In genomic region chr3:46960801-46961200, GRCh38 we compare ENCODE assay signal across 8 cellular contexts. TPM values are rescaled to one million over a fixed set of nuclear protein-coding genes. Genes with fewer than 3 reads are reported as not detected.
DNase-seq lines count a peak whose midpoint lies in the region; ATAC-seq and TF ChIP-seq lines count a peak whose summit lies in the region.

No MANE protein-coding gene starts in this region.

- no peak for DNase-seq in activated naive CD4-positive, alpha-beta T cell treated with anti-CD3 and anti-CD28 coated beads for 36 hours
- no peak for DNase-seq in activated naive CD4-positive, alpha-beta T cell treated with anti-CD3 and anti-CD28 coated beads, Interleukin-2, amount 10 ng/mL, durations not matched to agents 7 days and 5 days
- DNase-seq in coronary artery (ENCODE audit: low spot score) (no peak), upper lobe of left lung (no peak), NCI-H2107 (lab: John Stamatoyannopoulos, UW) (no peak)
- DNase-seq in naive thymus-derived CD4-positive, alpha-beta T cell: no peak

- peaks cover 14% of the 10 kb centered on the region for H3K36me3 Mint-ChIP-seq in activated naive CD4-positive, alpha-beta T cell treated with anti-CD3 and anti-CD28 coated beads for 36 hours (ENCODE audit: low read depth)
- peaks cover 40% of the 10 kb centered on the region for H3K36me3 Mint-ChIP-seq in activated naive CD4-positive, alpha-beta T cell treated with anti-CD3 and anti-CD28 coated beads, Interleukin-2, amount 10 ng/mL, durations not matched to agents 7 days and 5 days
- peaks cover 3 to 18% (median 16%) of the 10 kb centered on the region in 5 donors for H3K36me3 Mint-ChIP-seq in naive thymus-derived CD4-positive, alpha-beta T cell

- H3K4me3 ChIP-seq in coronary artery: peak overlapping the region; percentile 49
- H3K4me3 ChIP-seq in naive thymus-derived CD4-positive, alpha-beta T cell (ENCODE audit: low read length): no peak overlapping the region
- no peak overlapping the region for H3K4me3 ChIP-seq in upper lobe of left lung

- H3K9me3 ChIP-seq in naive thymus-derived CD4-positive, alpha-beta T cell (ENCODE audit: control insufficient read depth in 2 of 3, low read length in 3 of 3): no peaks in the 10 kb centered on the region
- H3K9me3 ChIP-seq in upper lobe of left lung: no peaks in the 10 kb centered on the region

- no peaks in the 10 kb centered on the region for H3K27me3 Mint-ChIP-seq in activated naive CD4-positive, alpha-beta T cell treated with anti-CD3 and anti-CD28 coated beads for 36 hours (ENCODE audit: low read depth)
- no peaks in the 10 kb centered on the region for H3K27me3 Mint-ChIP-seq in activated naive CD4-positive, alpha-beta T cell treated with anti-CD3 and anti-CD28 coated beads, Interleukin-2, amount 10 ng/mL, durations not matched to agents 7 days and 5 days
- no peaks in the 10 kb centered on the region for H3K27me3 Mint-ChIP-seq in naive thymus-derived CD4-positive, alpha-beta T cell

- TF ChIP-seq CTCF in coronary artery (IDR thresholded peaks at IDR 0.05) (no peak), upper lobe of left lung (IDR thresholded peaks at IDR 0.05) (no peak)

- H3K4me3 Mint-ChIP-seq in activated naive CD4-positive, alpha-beta T cell treated with anti-CD3 and anti-CD28 coated beads for 36 hours: no peak overlapping the region
- H3K4me3 Mint-ChIP-seq in activated naive CD4-positive, alpha-beta T cell treated with anti-CD3 and anti-CD28 coated beads, Interleukin-2, amount 10 ng/mL, durations not matched to agents 7 days and 5 days: no peak overlapping the region
- H3K4me3 Mint-ChIP-seq in naive thymus-derived CD4-positive, alpha-beta T cell: peak overlapping the region in 7 of 10 donors; percentile 23 to 74 (median 47)

- no peak for TF ChIP-seq POLR2A in upper lobe of left lung (IDR thresholded peaks at IDR 0.05)

- H3K27me3 ChIP-seq in naive thymus-derived CD4-positive, alpha-beta T cell (ENCODE audit: control insufficient read depth in 2 of 2, insufficient read depth in 2 of 2, low read length in 2 of 2): no peaks in the 10 kb centered on the region
- no peaks in the 10 kb centered on the region for H3K27me3 ChIP-seq in upper lobe of left lung

- peaks cover 0 to 3% (median 0%) of the 10 kb centered on the region in 3 experiments for H3K36me3 ChIP-seq in naive thymus-derived CD4-positive, alpha-beta T cell (ENCODE audit: control insufficient read depth in 2 of 3, insufficient read depth in 3 of 3, low read length in 3 of 3)
- H3K36me3 ChIP-seq in upper lobe of left lung: no peaks in the 10 kb centered on the region

- H3K27ac ChIP-seq in coronary artery (peak overlapping the region in 1 of 2 donors; percentile 82), upper lobe of left lung (peak overlapping the region; percentile 29 to 82 (median 74))
- H3K27ac ChIP-seq in naive thymus-derived CD4-positive, alpha-beta T cell (ENCODE audit: low read depth, low read length): no peak overlapping the region

- TF ChIP-seq EP300 in upper lobe of left lung (IDR thresholded peaks at IDR 0.05): no peak

- intact Hi-C loops in activated naive CD4-positive, alpha-beta T cell treated with anti-CD3 and anti-CD28 coated beads for 36 hours (cut with micrococcal nuclease): no loop called here
- intact Hi-C loops in naive thymus-derived CD4-positive, alpha-beta T cell (cut with micrococcal nuclease): no loop called here

- 67 to 82% methylated on average over 2 of the region's 2 CpGs for WGBS in upper lobe of left lung, 2 donors

- POLR2A ChIA-PET in naive thymus-derived CD4-positive, alpha-beta T cell (lab: Charles Lee): interaction anchor here (0.8 kb wide), 1 partner anchor 9 kb away, joined by 3 read pairs; no protein-coding TSS in a partner anchor

- H3K27ac Mint-ChIP-seq in activated naive CD4-positive, alpha-beta T cell treated with anti-CD3 and anti-CD28 coated beads for 36 hours: peak overlapping the region; percentile 92
- no peak overlapping the region for H3K27ac Mint-ChIP-seq in activated naive CD4-positive, alpha-beta T cell treated with anti-CD3 and anti-CD28 coated beads, Interleukin-2, amount 10 ng/mL, durations not matched to agents 7 days and 5 days
- H3K27ac Mint-ChIP-seq in naive thymus-derived CD4-positive, alpha-beta T cell: peak overlapping the region in 8 of 9 donors; percentile 1 to 85 (median 58)

- no peak for ATAC-seq in naive thymus-derived CD4-positive, alpha-beta T cell
- ATAC-seq in upper lobe of left lung (ENCODE audit: low FRiP score in 2 of 2) (peak in 1 of 2 donors; percentile 34), HG02588 (IDR thresholded peaks at IDR 0.05; ENCODE audit: unreplicated experiment) (no peak), HG03354 (IDR thresholded peaks at IDR 0.05; ENCODE audit: poor library complexity, severe bottlenecking, unreplicated experiment) (no peak)

- H3K4me1 Mint-ChIP-seq in activated naive CD4-positive, alpha-beta T cell treated with anti-CD3 and anti-CD28 coated beads for 36 hours (ENCODE audit: low read depth): peaks cover 76% of the 10 kb centered on the region
- H3K4me1 Mint-ChIP-seq in activated naive CD4-positive, alpha-beta T cell treated with anti-CD3 and anti-CD28 coated beads, Interleukin-2, amount 10 ng/mL, durations not matched to agents 7 days and 5 days: peaks cover 59% of the 10 kb centered on the region
- peaks cover 48 to 87% (median 73%) of the 10 kb centered on the region in 7 donors for H3K4me1 Mint-ChIP-seq in naive thymus-derived CD4-positive, alpha-beta T cell

- no peaks in the 10 kb centered on the region for H3K9me3 Mint-ChIP-seq in activated naive CD4-positive, alpha-beta T cell treated with anti-CD3 and anti-CD28 coated beads for 36 hours
- H3K9me3 Mint-ChIP-seq in activated naive CD4-positive, alpha-beta T cell treated with anti-CD3 and anti-CD28 coated beads, Interleukin-2, amount 10 ng/mL, durations not matched to agents 7 days and 5 days: peaks cover 3% of the 10 kb centered on the region
- no peaks in the 10 kb centered on the region for H3K9me3 Mint-ChIP-seq in naive thymus-derived CD4-positive, alpha-beta T cell

- CTCF ChIA-PET in activated naive CD4-positive, alpha-beta T cell treated with anti-CD3 and anti-CD28 coated beads for 36 hours (lab: Charles Lee): interaction anchor here (1.0 to 1.3 kb wide), 2 partner anchors 10 to 37 kb away, joined by 3 read pairs; no protein-coding TSS in a partner anchor
- CTCF ChIA-PET in activated naive CD4-positive, alpha-beta T cell treated with anti-CD3 and anti-CD28 coated beads, Interleukin-2, amount 10 ng/mL, durations not matched to agents 7 days and 5 days (lab: Charles Lee): interaction anchor here (2.8 kb wide), 1 partner anchor 38 kb away, joined by 10 read pairs; no protein-coding TSS in a partner anchor
- CTCF ChIA-PET in naive thymus-derived CD4-positive, alpha-beta T cell (lab: Charles Lee): interaction anchor here (1.0 kb wide), 1 partner anchor 10 kb away, joined by 3 read pairs; no protein-coding TSS in a partner anchor

- peaks cover 40 to 63% of the 10 kb centered on the region in 2 donors for H3K4me1 ChIP-seq in naive thymus-derived CD4-positive, alpha-beta T cell (ENCODE audit: control insufficient read depth in 2 of 2, insufficient read depth in 2 of 2, low read length in 2 of 2)
- peaks cover 68 to 78% (median 74%) of the 10 kb centered on the region in 4 donors for H3K4me1 ChIP-seq in upper lobe of left lung

RNA-seq across cellular contexts. Expression of gene CCDC12, which starts 15.7 kb away (rescaled TPM):
- 10 to 100 TPM; 37.6 to 43.0 TPM for total RNA-seq in activated naive CD4-positive, alpha-beta T cell treated with anti-CD3 and anti-CD28 coated beads for 36 hours
- total RNA-seq in naive thymus-derived CD4-positive, alpha-beta T cell: 10 to 100 TPM; 51.6 to 61.5 (median 56.9) TPM
- polyA plus RNA-seq in naive thymus-derived CD4-positive, alpha-beta T cell: 100 to 1,000 TPM in 1 of 2 donors, 10 to 100 TPM in 1; 88.2 to 115 TPM
- total RNA-seq in upper lobe of left lung: 10 to 100 TPM; 42.3 to 93.2 (median 69.8) TPM

RNA-seq across cellular contexts. Expression of gene NBEAL2, which starts 18.7 kb away (rescaled TPM):
- 10 to 100 TPM; 85.0 to 92.4 TPM for total RNA-seq in activated naive CD4-positive, alpha-beta T cell treated with anti-CD3 and anti-CD28 coated beads for 36 hours
- total RNA-seq in naive thymus-derived CD4-positive, alpha-beta T cell: 100 to 1,000 TPM in 2 of 5 experiments, 10 to 100 TPM in 3; 48.8 to 289 (median 94.0) TPM
- 1 to 10 TPM; 1.7 to 4.9 TPM for polyA plus RNA-seq in naive thymus-derived CD4-positive, alpha-beta T cell
- total RNA-seq in upper lobe of left lung: 100 to 1,000 TPM in 5 of 6 donors, 10 to 100 TPM in 1; 94.7 to 436 (median 163) TPM

Comparison
In these comparisons a context has a peak if more than half of its experiments do, and no peak if none do; other contexts are left out.
1. H3K4me3 Mint-ChIP-seq: peak in naive thymus-derived CD4-positive, alpha-beta T cell (7 of 10); none in activated naive CD4-positive, alpha-beta T cell treated with anti-CD3 and anti-CD28 coated beads for 36 hours (single experiment) and activated naive CD4-positive, alpha-beta T cell treated with anti-CD3 and anti-CD28 coated beads, Interleukin-2, amount 10 ng/mL, durations not matched to agents 7 days and 5 days (single experiment).